ENCODE assay signal across 1 cellular context in genomic region chr15:77622212-77622941, GRCh38.
TF ChIP-seq lines count a peak whose summit lies in the region.

No MANE protein-coding gene starts in this region.

TF ChIP-seq in K562, 482 proteins besides CTCF, POLR2A, EP300 and RAD21 (continued from another document and continues in another):
- TF ChIP-seq JUND (IDR thresholded peaks at IDR 0.05; ENCODE audit: borderline replicate concordance, low read depth, low read length) (peak; percentile 26; the same call in 1 of the 2 replicates), JUND (tag; IDR thresholded peaks at IDR 0.05; ENCODE audit: borderline replicate concordance, low read depth, low read length) (no peak), ZSCAN32 (CRISPR knock-in tag; IDR thresholded peaks at IDR 0.05) (no peak), ETV1 (tag; conservative IDR thresholded peaks at IDR 0.05; ENCODE audit: low read depth) (0 out of 2 replicates have a peak, but pooled peaks have one; percentile 4), TOE1 (IDR thresholded peaks at IDR 0.05; ENCODE audit: borderline replicate concordance) (no peak), TOE1 (CRISPR knock-in tag; IDR thresholded peaks at IDR 0.05; ENCODE audit: borderline replicate concordance, low read depth) (no peak), ADNP (tag; IDR thresholded peaks at IDR 0.05) (no peak), ZBTB7A (IDR thresholded peaks at IDR 0.05; ENCODE audit: borderline replicate concordance, control insufficient read depth, low read depth, low read length) (peak; percentile 70; the same call in 1 of the 2 replicates), RNF2 (IDR thresholded peaks at IDR 0.05) (0 out of 2 replicates have a peak, but pooled peaks have one; percentile 62), E2F3 (CRISPR knock-in tag; IDR thresholded peaks at IDR 0.05) (no peak), ARID1B (IDR thresholded peaks at IDR 0.05) (peak; percentile 68), POLR2AphosphoS2 (IDR thresholded peaks at IDR 0.05; ENCODE audit: low read length) (no peak), ZNF347 (CRISPR knock-in tag; IDR thresholded peaks at IDR 0.05; ENCODE audit: low read depth) (no peak), ZFP36 (IDR thresholded peaks at IDR 0.05; ENCODE audit: low read depth, low read length, partially characterized antibody) (peak; percentile 3), SMARCA4 (IDR thresholded peaks at IDR 0.05) (peak; percentile 45; the same call in 1 of the 2 replicates), GMEB1 (CRISPR knock-in tag; IDR thresholded peaks at IDR 0.05) (no peak), ZNF586 (CRISPR knock-in tag; conservative IDR thresholded peaks at IDR 0.05) (no peak), FOXJ3 (CRISPR knock-in tag; IDR thresholded peaks at IDR 0.05) (no peak), ATF6 (CRISPR knock-in tag; IDR thresholded peaks at IDR 0.05) (peak; percentile 46; the same call in 1 of the 2 replicates), MYC (IDR thresholded peaks at IDR 0.05; ENCODE audit: low read depth, low read length) (peak; percentile 45; the same call in 1 of the 2 replicates), MYC (CRISPR knock-in tag; IDR thresholded peaks at IDR 0.05; ENCODE audit: borderline replicate concordance, low read depth) (no peak), LEF1 (IDR thresholded peaks at IDR 0.05) (0 out of 2 replicates have a peak, but pooled peaks have one; percentile 39), MYNN (IDR thresholded peaks at IDR 0.05) (0 out of 2 replicates have a peak, but pooled peaks have one; percentile 32), MYNN (CRISPR knock-in tag; IDR thresholded peaks at IDR 0.05) (no peak), PBX2 (CRISPR knock-in tag; IDR thresholded peaks at IDR 0.05; ENCODE audit: low read depth) (no peak), PBX2 (tag; conservative IDR thresholded peaks at IDR 0.05; ENCODE audit: low read depth) (no peak), RBM17 (IDR thresholded peaks at IDR 0.05; ENCODE audit: borderline replicate concordance, low read depth, low read length) (no peak), RERE (CRISPR knock-in tag; IDR thresholded peaks at IDR 0.05; ENCODE audit: borderline replicate concordance) (no peak), NR4A1 (CRISPR knock-in tag; IDR thresholded peaks at IDR 0.05) (no peak), NR4A1 (tag; IDR thresholded peaks at IDR 0.05) (0 out of 2 replicates have a peak, but pooled peaks have one; percentile 18), MAZ (CRISPR knock-in tag; conservative IDR thresholded peaks at IDR 0.05 in 1 of 2, IDR thresholded peaks at IDR 0.05 in 1 of 2) (0 out of 4 replicates have a peak, but pooled peaks of 1 of the 2 experiments have one; percentile 9), ZKSCAN3 (CRISPR knock-in tag; IDR thresholded peaks at IDR 0.05) (no peak), FOXK2 (conservative IDR thresholded peaks at IDR 0.05 in 1 of 2, IDR thresholded peaks at IDR 0.05 in 1 of 2; ENCODE audit: low read depth in 2 of 2) (0 out of 4 replicates have a peak, but pooled peaks of 1 of the 2 experiments have one; percentile 33), ZNF766 (CRISPR knock-in tag; conservative IDR thresholded peaks at IDR 0.05) (0 out of 2 replicates have a peak, but pooled peaks have one; percentile 19), MAX (CRISPR knock-in tag; IDR thresholded peaks at IDR 0.05) (peak; percentile 56), CTCFL (IDR thresholded peaks at IDR 0.05; ENCODE audit: borderline replicate concordance, insufficient read depth, low read depth, low read length, poor library complexity, severe bottlenecking) (no peak), SNIP1 (IDR thresholded peaks at IDR 0.05; ENCODE audit: low read depth) (no peak), MBD1 (CRISPR knock-in tag; IDR thresholded peaks at IDR 0.05) (no peak), CBFB (CRISPR knock-in tag; IDR thresholded peaks at IDR 0.05) (peak; percentile 13; the same call in 1 of the 2 replicates), ZC3H8 (IDR thresholded peaks at IDR 0.05) (no peak), SMARCA5 (IDR thresholded peaks at IDR 0.05) (no peak), EWSR1 (IDR thresholded peaks at IDR 0.05; ENCODE audit: borderline replicate concordance, low read depth, partially characterized antibody) (no peak), HDAC1 (IDR thresholded peaks at IDR 0.05) (peak in 1 of 2 experiments; percentile 51; a peak in 2 of 4 replicates)
- TF ChIP-seq, protein P1, sequence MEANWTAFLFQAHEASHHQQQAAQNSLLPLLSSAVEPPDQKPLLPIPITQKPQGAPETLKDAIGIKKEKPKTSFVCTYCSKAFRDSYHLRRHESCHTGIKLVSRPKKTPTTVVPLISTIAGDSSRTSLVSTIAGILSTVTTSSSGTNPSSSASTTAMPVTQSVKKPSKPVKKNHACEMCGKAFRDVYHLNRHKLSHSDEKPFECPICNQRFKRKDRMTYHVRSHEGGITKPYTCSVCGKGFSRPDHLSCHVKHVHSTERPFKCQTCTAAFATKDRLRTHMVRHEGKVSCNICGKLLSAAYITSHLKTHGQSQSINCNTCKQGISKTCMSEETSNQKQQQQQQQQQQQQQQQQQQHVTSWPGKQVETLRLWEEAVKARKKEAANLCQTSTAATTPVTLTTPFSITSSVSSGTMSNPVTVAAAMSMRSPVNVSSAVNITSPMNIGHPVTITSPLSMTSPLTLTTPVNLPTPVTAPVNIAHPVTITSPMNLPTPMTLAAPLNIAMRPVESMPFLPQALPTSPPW (CRISPR knock-in tag; IDR thresholded peaks at IDR 0.05) = peak; percentile 39
- TF ChIP-seq, protein P2, sequence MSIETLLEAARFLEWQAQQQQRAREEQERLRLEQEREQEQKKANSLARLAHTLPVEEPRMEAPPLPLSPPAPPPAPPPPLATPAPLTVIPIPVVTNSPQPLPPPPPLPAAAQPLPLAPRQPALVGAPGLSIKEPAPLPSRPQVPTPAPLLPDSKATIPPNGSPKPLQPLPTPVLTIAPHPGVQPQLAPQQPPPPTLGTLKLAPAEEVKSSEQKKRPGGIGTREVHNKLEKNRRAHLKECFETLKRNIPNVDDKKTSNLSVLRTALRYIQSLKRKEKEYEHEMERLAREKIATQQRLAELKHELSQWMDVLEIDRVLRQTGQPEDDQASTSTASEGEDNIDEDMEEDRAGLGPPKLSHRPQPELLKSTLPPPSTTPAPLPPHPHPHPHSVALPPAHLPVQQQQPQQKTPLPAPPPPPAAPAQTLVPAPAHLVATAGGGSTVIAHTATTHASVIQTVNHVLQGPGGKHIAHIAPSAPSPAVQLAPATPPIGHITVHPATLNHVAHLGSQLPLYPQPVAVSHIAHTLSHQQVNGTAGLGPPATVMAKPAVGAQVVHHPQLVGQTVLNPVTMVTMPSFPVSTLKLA (conservative IDR thresholded peaks at IDR 0.05) = peak; percentile 61 to 68; a peak in 3 of 4 replicates
